ENCODE assay signal across 14 cellular contexts in the genomic region with DNA sequence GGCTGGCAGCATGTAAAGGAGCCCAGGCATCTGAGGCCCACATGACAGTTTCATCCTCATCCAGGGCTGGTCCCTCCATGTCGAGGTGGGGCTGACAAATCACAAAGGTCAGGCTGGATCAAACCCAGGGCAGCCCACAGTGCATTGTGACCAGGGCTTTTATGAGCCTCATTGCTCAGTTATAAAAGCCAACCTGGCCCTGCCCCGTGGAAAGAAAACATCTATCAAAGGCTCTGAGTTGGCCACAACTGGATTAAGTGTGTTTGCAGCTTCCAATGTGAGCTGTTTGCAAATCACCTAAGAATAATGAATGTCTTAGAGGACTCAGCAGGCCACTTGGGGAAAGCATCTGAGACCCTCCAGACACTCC. TPM values are rescaled to one million over a fixed set of nuclear protein-coding genes. Genes with fewer than 3 reads are reported as not detected.
DNase-seq lines count a peak whose midpoint lies in the region; ATAC-seq and TF ChIP-seq lines count a peak whose summit lies in the region.
"Had no signal": no experiment of that assay in that cellular context is flagged by ENCODE, and none has a peak within 500 bp of the region (broad histone marks: within the 10 kb centered on the region; RNA-seq: fewer than 3 reads in every experiment).

No MANE protein-coding gene starts in this region.

- H3K9ac ChIP-seq in H9 (ENCODE audit: extremely low read depth, insufficient read length, low read length) = no peak overlapping the region
- no peak overlapping the region for H3K9ac ChIP-seq in smooth muscle cell (ENCODE audit: low read depth)
- H3K9ac ChIP-seq: BLaER1 had no signal

- no peaks in the 10 kb centered on the region for H3K27me3 Mint-ChIP-seq in H9 (ENCODE audit: low read depth)
- H3K27me3 Mint-ChIP-seq: activated naive CD8-positive, alpha-beta T cell treated with anti-CD3 and anti-CD28 coated beads for 36 hours had no signal

- H2AFZ ChIP-seq in H9 (ENCODE audit: low read length) = no peak overlapping the region
- H2AFZ ChIP-seq in smooth muscle cell (ENCODE audit: low read depth) = no peak overlapping the region

- H3K27me3 ChIP-seq in H9 (ENCODE audit: insufficient read depth, low read length) = no peaks in the 10 kb centered on the region
- H3K27me3 ChIP-seq in gastroesophageal sphincter = no peaks in the 10 kb centered on the region
- no peaks in the 10 kb centered on the region for H3K27me3 ChIP-seq in smooth muscle cell (ENCODE audit: low read depth)
- H3K27me3 ChIP-seq: BLaER1, uterus had no signal

- H2BK12ac ChIP-seq in H9 (ENCODE audit: insufficient read length, low read depth, low read length) = no peak overlapping the region

- H3K27ac Mint-ChIP-seq in H9 = peak overlapping the region; percentile 36 to 76 (median 44); a peak in 2 of 7 replicates

- WGBS in H9 (ENCODE audit: extremely low coverage, insufficient read length, low lambda C conversion rate) = no CpG with 5 or more reads among the region's 2 CpGs
- WGBS in gastroesophageal sphincter (ENCODE audit: low coverage in 1 of 2), 2 donors = 20% methylated on average over 1 of the region's 2 CpGs; no CpG with 5 or more reads in 1 of the 2 donors
- 23% methylated on average over 2 of the region's 2 CpGs for WGBS in smooth muscle cell (ENCODE audit: low lambda C conversion rate)

- no peak overlapping the region for H3K4ac ChIP-seq in H9 (ENCODE audit: low read depth, low read length)

- H3K36me3 Mint-ChIP-seq in H9 (ENCODE audit: insufficient read depth in 1 of 3, low read depth in 3 of 3) = peaks cover 0 to under 1% (median under 1%) of the 10 kb centered on the region in 3 experiments; a peak in 4 of 7 replicates

- no peak overlapping the region for H3K4me3 ChIP-seq in gastroesophageal sphincter
- H3K4me3 ChIP-seq in smooth muscle cell = no peak overlapping the region
- no peak overlapping the region for H3K4me3 ChIP-seq in coronary artery
- H3K4me3 ChIP-seq: BLaER1, uterus had no signal

- TF ChIP-seq CTCF in H9 (conservative IDR thresholded peaks at IDR 0.05) = no peak
- TF ChIP-seq CTCF in gastroesophageal sphincter (IDR thresholded peaks at IDR 0.05) = no peak
- TF ChIP-seq CTCF in smooth muscle cell (IDR thresholded peaks at IDR 0.05; ENCODE audit: borderline replicate concordance, insufficient read depth, poor library complexity, severe bottlenecking) = no peak
- no peak for TF ChIP-seq CTCF in coronary artery (IDR thresholded peaks at IDR 0.05)

- H4K91ac ChIP-seq in H9 (ENCODE audit: insufficient read length, low read depth, low read length) = no peak overlapping the region

- H2BK5ac ChIP-seq in H9 (ENCODE audit: insufficient read length, low read length) = no peak overlapping the region

- no peaks in the 10 kb centered on the region for H3K4me1 ChIP-seq in H9 (ENCODE audit: insufficient read depth, low read length)
- H3K4me1 ChIP-seq in gastroesophageal sphincter = peaks cover 0 to 10% (median 0%) of the 10 kb centered on the region in 3 donors
- H3K4me1 ChIP-seq in smooth muscle cell (ENCODE audit: low read depth) = peaks cover 23% of the 10 kb centered on the region
- H3K4me1 ChIP-seq: BLaER1 had no signal

- no peak overlapping the region for H3K4me3 Mint-ChIP-seq in H9
- H3K4me3 Mint-ChIP-seq: activated naive CD8-positive, alpha-beta T cell treated with anti-CD3 and anti-CD28 coated beads for 36 hours had no signal

- H4K8ac ChIP-seq in H9 (replicated peaks; ENCODE audit: insufficient read length, low read depth, low read length) = no peak overlapping the region

- H3K56ac ChIP-seq in H9 (ENCODE audit: insufficient read length, low read depth, low read length) = no peak overlapping the region

- H3K4me2 ChIP-seq in H9 (ENCODE audit: insufficient read depth, insufficient read length, low read length) (no peak overlapping the region), smooth muscle cell (peak overlapping the region; percentile 4)
- H3K4me2 ChIP-seq: BLaER1 had no signal

- H3K27ac ChIP-seq in H9 (ENCODE audit: insufficient read length, low read depth, low read length) = no peak overlapping the region
- peak overlapping the region in 3 of 4 donors; percentile 39 to 56 (median 43) for H3K27ac ChIP-seq in gastroesophageal sphincter
- H3K27ac ChIP-seq in smooth muscle cell (ENCODE audit: low read depth) = no peak overlapping the region
- H3K27ac ChIP-seq in coronary artery = peak overlapping the region in 1 of 2 donors; percentile 1
- H3K27ac ChIP-seq: BLaER1, uterus had no signal

- H4K20me1 ChIP-seq in H9 (ENCODE audit: control insufficient read depth, insufficient read depth, insufficient read length) (no peaks in the 10 kb centered on the region), smooth muscle cell (ENCODE audit: low read depth) (no peaks in the 10 kb centered on the region)
- H4K20me1 ChIP-seq: BLaER1 had no signal

- no peak for TF ChIP-seq POLR2A in gastroesophageal sphincter (IDR thresholded peaks at IDR 0.05)

- no peak overlapping the region for H4K5ac ChIP-seq in H9 (ENCODE audit: insufficient read length, low read depth, low read length)

- TF ChIP-seq EP300 in gastroesophageal sphincter (IDR thresholded peaks at IDR 0.05) = no peak

- no peaks in the 10 kb centered on the region for H3K79me1 ChIP-seq in H9 (ENCODE audit: insufficient read depth, low read depth, low read length, poor library complexity, severe bottlenecking)

- peaks cover 3% of the 10 kb centered on the region for H3F3A ChIP-seq in smooth muscle cell (ENCODE audit: low read depth)

- no peak overlapping the region for H3K18ac ChIP-seq in H9 (ENCODE audit: insufficient read length, low read depth, low read length)

- H3K9me3 Mint-ChIP-seq in H9 = no peaks in the 10 kb centered on the region
- H3K9me3 Mint-ChIP-seq: activated naive CD8-positive, alpha-beta T cell treated with anti-CD3 and anti-CD28 coated beads for 36 hours had no signal

- no peak overlapping the region for H3K14ac ChIP-seq in H9 (ENCODE audit: insufficient read depth, low read length)

- no peak overlapping the region for H3K23ac ChIP-seq in H9 (ENCODE audit: insufficient read length, low read depth, low read length)

- ATAC-seq in SK-N-SH treated with all-trans-retinoic acid at 6 μM for 48 hours (peak; percentile 5; the same call in 2 of the 3 replicates), gastroesophageal sphincter (no peak), GM18858 (IDR thresholded peaks at IDR 0.05; ENCODE audit: unreplicated experiment) (no peak), HG03354 (IDR thresholded peaks at IDR 0.05; ENCODE audit: poor library complexity, severe bottlenecking, unreplicated experiment) (no peak)

- H3K9me3 ChIP-seq in H9 (ENCODE audit: control insufficient read depth, low read depth, low read length) (no peaks in the 10 kb centered on the region), gastroesophageal sphincter (no peaks in the 10 kb centered on the region), smooth muscle cell (replicated peaks; ENCODE audit: low read depth) (no peaks in the 10 kb centered on the region)
- H3K9me3 ChIP-seq: BLaER1, uterus had no signal

- no peaks in the 10 kb centered on the region for H3K23me2 ChIP-seq in H9 (ENCODE audit: insufficient read length, low read depth, low read length, poor library complexity, severe bottlenecking)

- H2AK5ac ChIP-seq in H9 (ENCODE audit: insufficient read length, low read length) = no peak overlapping the region

- H3K4me1 Mint-ChIP-seq in H9 = peaks cover 12 to 20% of the 10 kb centered on the region in 2 experiments

- H2BK20ac ChIP-seq in H9 (ENCODE audit: low read depth, low read length, poor library complexity, severe bottlenecking) = no peak overlapping the region

- H3K79me2 ChIP-seq in H9 (ENCODE audit: insufficient read depth, low read length) = no peaks in the 10 kb centered on the region
- no peaks in the 10 kb centered on the region for H3K79me2 ChIP-seq in smooth muscle cell (ENCODE audit: low read depth)

- H3K36me3 ChIP-seq in gastroesophageal sphincter (peaks cover 0 to 41% of the 10 kb centered on the region in 2 donors), smooth muscle cell (ENCODE audit: low read depth) (no peaks in the 10 kb centered on the region)
- H3K36me3 ChIP-seq: BLaER1, uterus had no signal

- no peak overlapping the region for H3T11ph ChIP-seq in H9 (ENCODE audit: low read length)

- H2BK120ac ChIP-seq in H9 (ENCODE audit: low read depth, low read length, poor library complexity, severe bottlenecking) = no peak overlapping the region

- H2BK15ac ChIP-seq in H9 (ENCODE audit: low read depth, low read length) = no peak overlapping the region

- DNase-seq in H9 (no peak), smooth muscle cell (lab: John Stamatoyannopoulos, UW; ENCODE audit: unreplicated experiment) (no peak), coronary artery (ENCODE audit: low spot score) (no peak)
- no peak for DNase-seq in activated CD4-positive, alpha-beta T cell treated with anti-CD3 and anti-CD28 coated beads for 4 hours
- DNase-seq: Kasumi-1, NCI-H524 treated with DMSO at 0.1 percent for 48 hours, uterus had no signal

TF ChIP-seq in SK-N-SH treated with all-trans-retinoic acid at 6 μM for 48 hours, 23 proteins besides CTCF, POLR2A, EP300 and RAD21 (continues in another document):
- TF ChIP-seq ZFP3 (CRISPR knock-in tag; IDR thresholded peaks at IDR 0.05) = no peak
- TF ChIP-seq PPARA (CRISPR knock-in tag; IDR thresholded peaks at IDR 0.05; ENCODE audit: borderline replicate concordance) = no peak
- TF ChIP-seq, protein P1, sequence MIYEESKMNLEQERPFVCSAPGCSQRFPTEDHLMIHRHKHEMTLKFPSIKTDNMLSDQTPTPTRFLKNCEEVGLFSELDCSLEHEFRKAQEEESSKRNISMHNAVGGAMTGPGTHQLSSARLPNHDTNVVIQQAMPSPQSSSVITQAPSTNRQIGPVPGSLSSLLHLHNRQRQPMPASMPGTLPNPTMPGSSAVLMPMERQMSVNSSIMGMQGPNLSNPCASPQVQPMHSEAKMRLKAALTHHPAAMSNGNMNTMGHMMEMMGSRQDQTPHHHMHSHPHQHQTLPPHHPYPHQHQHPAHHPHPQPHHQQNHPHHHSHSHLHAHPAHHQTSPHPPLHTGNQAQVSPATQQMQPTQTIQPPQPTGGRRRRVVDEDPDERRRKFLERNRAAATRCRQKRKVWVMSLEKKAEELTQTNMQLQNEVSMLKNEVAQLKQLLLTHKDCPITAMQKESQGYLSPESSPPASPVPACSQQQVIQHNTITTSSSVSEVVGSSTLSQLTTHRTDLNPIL (CRISPR knock-in tag; IDR thresholded peaks at IDR 0.05; ENCODE audit: low read depth) = no peak
- TF ChIP-seq ESRRG (CRISPR knock-in tag; IDR thresholded peaks at IDR 0.05) = no peak
- TF ChIP-seq ZNF70 (CRISPR knock-in tag; IDR thresholded peaks at IDR 0.05) = no peak
- TF ChIP-seq OSR1 (CRISPR knock-in tag; IDR thresholded peaks at IDR 0.05) = no peak
- no peak for TF ChIP-seq SNAI2 (CRISPR knock-in tag; IDR thresholded peaks at IDR 0.05)

RNA-seq across cellular contexts. Expression of a gene that starts 45.4 kb away (rescaled TPM):
- total RNA-seq in H9 (2021) (3.5 and 4.0 TPM in 2 replicates), gastroesophageal sphincter (1 to 10 TPM in 1 of 4 donors, under 1 TPM in 2, not detected in 1; 0.13 to 4.9 (median 0.31) TPM), smooth muscle cell (5.6 and 10.5 TPM in 2 replicates)
- 0.87 and 4.9 TPM in 2 replicates for polyA plus RNA-seq in smooth muscle cell
- total RNA-seq: activated naive CD8-positive, alpha-beta T cell treated with anti-CD3 and anti-CD28 coated beads for 36 hours; mononuclear cell had no signal

RNA-seq across cellular contexts. Expression of a gene that starts 49.0 kb away (rescaled TPM):
- total RNA-seq in H9 (2021) (8.3 and 9.5 TPM in 2 replicates), gastroesophageal sphincter (1 to 10 TPM; 2.2 to 7.6 (median 6.1) TPM), smooth muscle cell (4.2 and 6.8 TPM in 2 replicates)
- 4.9 and 7.6 TPM in 2 replicates for polyA plus RNA-seq in smooth muscle cell

RNA-seq across cellular contexts. Expression of a gene that starts 51.0 kb away (rescaled TPM):
- 7.7 and 7.9 TPM in 2 replicates for total RNA-seq in H9 (2021)
- total RNA-seq in gastroesophageal sphincter = 10 to 100 TPM; 22.3 to 45.7 (median 35.6) TPM
- total RNA-seq in smooth muscle cell = 17.2 and 22.5 TPM in 2 replicates
- polyA plus RNA-seq in smooth muscle cell = 9.3 and 13.3 TPM in 2 replicates

Comparison
In these comparisons a context has a peak if more than half of its experiments do, and no peak if none do; other contexts are left out.
1. H3K27ac ChIP-seq: peak in gastroesophageal sphincter (3 of 4); none in H9 (single experiment) and smooth muscle cell (single experiment).